In genomic region chr7:113349339-113349738, GRCh38 we compare ENCODE assay signal across 8 cellular contexts.
"Had no signal": no experiment of that assay in that cellular context is flagged by ENCODE, and none has a peak within 500 bp of the region (broad histone marks: within the 10 kb centered on the region; RNA-seq: fewer than 3 reads in every experiment).

No MANE protein-coding gene starts in this region.

- H3K4me3 ChIP-seq: GM12878 had no signal

- FAIRE-seq: G401.6, GM12878, GM12891, GM12892, GM18507, GM19239 had no signal

- DNase-seq: GDM1, GF-D8 had no signal

- ATAC-seq: GM12878 had no signal
